Comparison of ENCODE assay signal across 35 cellular contexts in genomic region chr12:124129132-124129531, GRCh38.
"Had no signal": no experiment of that assay in that cellular context is flagged by ENCODE, and none has a peak within 500 bp of the region (broad histone marks: within the 10 kb centered on the region; RNA-seq: fewer than 3 reads in every experiment).

No MANE protein-coding gene starts in this region.

- ATAC-seq: activated CD8-positive, alpha-beta memory T cell treated with anti-CD3 and anti-CD28 coated beads, Interleukin-2, amount 10 ng/mL, durations not matched to agents 7 days and 5 days; activated CD8-positive, alpha-beta T cell treated with anti-CD3 and anti-CD28 coated beads, Interleukin-2, amount 10 ng/mL, durations not matched to agents 7 days and 5 days; foreskin keratinocyte; gastrocnemius medialis; heart left ventricle; T-helper 17 cell had no signal

- H3K4me3 Mint-ChIP-seq: activated CD4-positive, alpha-beta T cell treated with anti-CD3 and anti-CD28 coated beads, Interleukin-2, amount 10 ng/mL, durations not matched to agents 7 days and 5 days; activated CD8-positive, alpha-beta memory T cell treated with anti-CD3 and anti-CD28 coated beads, Interleukin-2, amount 10 ng/mL, durations not matched to agents 7 days and 5 days; activated CD8-positive, alpha-beta T cell treated with anti-CD3 and anti-CD28 coated beads, Interleukin-2, amount 10 ng/mL, durations not matched to agents 7 days and 5 days; activated naive CD8-positive, alpha-beta T cell; activated T-helper 1 cell treated with anti-CD3 and anti-CD28 coated beads, Interleukin-12 subunit alpha, Interleukin-12 subunit beta, Interleukin-2, Interleukin-4 antibody, amounts not matched to agents 30 ng/mL and 10 ng/mL and 1 ng/mL, durations not matched to agents 14 hours and 24 hours and 36 hours; central memory CD8-positive, alpha-beta T cell; dendritic cell treated with granulocyte-macrophage colony-stimulating factor and Interleukin-4, amounts not matched to agents 40 ng/mL and 50 ng/mL, for 4 days; T-helper 17 cell; T-helper 2 cell treated with Interferon-gamma antibody and Interleukin-4, amounts not matched to agents 5 μg/mL and 100 μg/mL, for 36 hours had no signal

- FAIRE-seq: astrocyte, bronchial epithelial cell had no signal

- H3K27ac ChIP-seq: brain microvascular endothelial cell, coronary artery, dorsolateral prefrontal cortex, esophagus muscularis mucosa, foreskin keratinocyte, gastrocnemius medialis, heart left ventricle had no signal

- H3K36me3 Mint-ChIP-seq: activated CD8-positive, alpha-beta memory T cell treated with anti-CD3 and anti-CD28 coated beads, Interleukin-2, amount 10 ng/mL, durations not matched to agents 7 days and 5 days; activated naive CD8-positive, alpha-beta T cell had no signal

- H3K27me3 ChIP-seq: dorsolateral prefrontal cortex, esophagus muscularis mucosa, foreskin keratinocyte, gastrocnemius medialis had no signal

- H3K4me1 ChIP-seq: esophagus muscularis mucosa, gastrocnemius medialis, heart left ventricle had no signal

- H3K9me3 Mint-ChIP-seq: activated CD4-positive, alpha-beta T cell treated with anti-CD3 and anti-CD28 coated beads, Interleukin-2, amount 10 ng/mL, durations not matched to agents 7 days and 5 days; activated T-helper 1 cell treated with anti-CD3 and anti-CD28 coated beads, Interleukin-12 subunit alpha, Interleukin-12 subunit beta, Interleukin-2, Interleukin-4 antibody, amounts not matched to agents 30 ng/mL and 10 ng/mL and 1 ng/mL, durations not matched to agents 14 hours and 24 hours and 36 hours; activated T-helper 2 cell treated with anti-CD3 and anti-CD28 coated beads, Interferon-gamma antibody, Interleukin-2, Interleukin-4, amounts not matched to agents 10 μg/mL and 5 μg/mL and 100 μg/mL, durations not matched to agents 14 hours and 24 hours and 36 hours; central memory CD8-positive, alpha-beta T cell; dendritic cell treated with granulocyte-macrophage colony-stimulating factor and Interleukin-4, amounts not matched to agents 40 ng/mL and 50 ng/mL, for 4 days; T-helper 2 cell treated with Interferon-gamma antibody and Interleukin-4, amounts not matched to agents 5 μg/mL and 100 μg/mL, for 36 hours had no signal

- H3K4me1 Mint-ChIP-seq: central memory CD8-positive, alpha-beta T cell; T-helper 17 cell had no signal

- H3K9me3 ChIP-seq: esophagus muscularis mucosa, gastrocnemius medialis, heart left ventricle had no signal

- H3K4me3 ChIP-seq: coronary artery, dorsolateral prefrontal cortex, esophagus muscularis mucosa, gastrocnemius medialis, heart left ventricle had no signal

- DNase-seq: activated CD4-positive, alpha-beta T cell treated with anti-CD3 and anti-CD28 coated beads for 1 hour; activated CD4-positive, alpha-beta T cell treated with anti-CD3 and anti-CD28 coated beads for 4 hours; activated CD4-positive, alpha-beta T cell treated with anti-CD3 and anti-CD28 coated beads, Interleukin-2, amount 10 ng/mL, durations not matched to agents 7 days and 5 days; activated CD4-positive, alpha-beta T cell treated with anti-CD3 and anti-CD28 coated beads, Interleukin-2, amount 50 U/mL, for 48 hours; activated CD8-positive, alpha-beta memory T cell treated with anti-CD3 and anti-CD28 coated beads, Interleukin-2, amount 10 ng/mL, durations not matched to agents 7 days and 5 days; activated CD8-positive, alpha-beta memory T cell treated with anti-CD3 and anti-CD28 coated beads, Interleukin-2, amount 50 U/mL, for 4 hours; activated CD8-positive, alpha-beta T cell treated with anti-CD3 and anti-CD28 coated beads, Interleukin-2, amount 10 ng/mL, durations not matched to agents 7 days and 5 days; activated gamma-delta T cell treated with Interleukin-2 at 50 U/mL for 16 hours; activated naive CD4-positive, alpha-beta T cell treated with anti-CD3 and anti-CD28 coated beads, Interleukin-2, amount 50 U/mL, for 16 hours; activated naive CD4-positive, alpha-beta T cell treated with Interleukin-2 at 50 U/mL for 16 hours; activated T-cell treated with anti-CD3 and anti-CD28 coated beads, Interleukin-2, amount 50 U/mL, for 1 hour; activated T-cell treated with anti-CD3 and anti-CD28 coated beads, Interleukin-2, amount 50 U/mL, for 48 hours; amniotic stem cell; anterior cingulate cortex; brain microvascular endothelial cell; dorsolateral prefrontal cortex; effector memory CD4-positive, alpha-beta T cell; erythroblast; foreskin keratinocyte; gastrocnemius medialis; glutamatergic neuron; heart left ventricle; T-helper 1 cell; T-helper 17 cell; T1000 had no signal

- H3K27ac Mint-ChIP-seq: activated CD4-positive, alpha-beta T cell treated with anti-CD3 and anti-CD28 coated beads, Interleukin-2, amount 10 ng/mL, durations not matched to agents 7 days and 5 days; activated CD8-positive, alpha-beta memory T cell treated with anti-CD3 and anti-CD28 coated beads, Interleukin-2, amount 10 ng/mL, durations not matched to agents 7 days and 5 days; activated CD8-positive, alpha-beta T cell treated with anti-CD3 and anti-CD28 coated beads, Interleukin-2, amount 10 ng/mL, durations not matched to agents 7 days and 5 days; activated naive CD8-positive, alpha-beta T cell; activated T-helper 1 cell treated with anti-CD3 and anti-CD28 coated beads, Interleukin-12 subunit alpha, Interleukin-12 subunit beta, Interleukin-2, Interleukin-4 antibody, amounts not matched to agents 30 ng/mL and 10 ng/mL and 1 ng/mL, durations not matched to agents 14 hours and 24 hours and 36 hours; activated T-helper 2 cell treated with anti-CD3 and anti-CD28 coated beads, Interferon-gamma antibody, Interleukin-2, Interleukin-4, amounts not matched to agents 10 μg/mL and 5 μg/mL and 100 μg/mL, durations not matched to agents 14 hours and 24 hours and 36 hours; dendritic cell treated with granulocyte-macrophage colony-stimulating factor and Interleukin-4, amounts not matched to agents 40 ng/mL and 50 ng/mL, for 4 days; T-helper 17 cell; T-helper 2 cell treated with Interferon-gamma antibody and Interleukin-4, amounts not matched to agents 5 μg/mL and 100 μg/mL, for 36 hours had no signal

- H3K36me3 ChIP-seq: brain microvascular endothelial cell, esophagus muscularis mucosa, gastrocnemius medialis, heart left ventricle had no signal

- H3K27me3 Mint-ChIP-seq: activated CD4-positive, alpha-beta T cell treated with anti-CD3 and anti-CD28 coated beads, Interleukin-2, amount 10 ng/mL, durations not matched to agents 7 days and 5 days had no signal
